Comparison of ENCODE assay signal across 19 cellular contexts in the genomic region with DNA sequence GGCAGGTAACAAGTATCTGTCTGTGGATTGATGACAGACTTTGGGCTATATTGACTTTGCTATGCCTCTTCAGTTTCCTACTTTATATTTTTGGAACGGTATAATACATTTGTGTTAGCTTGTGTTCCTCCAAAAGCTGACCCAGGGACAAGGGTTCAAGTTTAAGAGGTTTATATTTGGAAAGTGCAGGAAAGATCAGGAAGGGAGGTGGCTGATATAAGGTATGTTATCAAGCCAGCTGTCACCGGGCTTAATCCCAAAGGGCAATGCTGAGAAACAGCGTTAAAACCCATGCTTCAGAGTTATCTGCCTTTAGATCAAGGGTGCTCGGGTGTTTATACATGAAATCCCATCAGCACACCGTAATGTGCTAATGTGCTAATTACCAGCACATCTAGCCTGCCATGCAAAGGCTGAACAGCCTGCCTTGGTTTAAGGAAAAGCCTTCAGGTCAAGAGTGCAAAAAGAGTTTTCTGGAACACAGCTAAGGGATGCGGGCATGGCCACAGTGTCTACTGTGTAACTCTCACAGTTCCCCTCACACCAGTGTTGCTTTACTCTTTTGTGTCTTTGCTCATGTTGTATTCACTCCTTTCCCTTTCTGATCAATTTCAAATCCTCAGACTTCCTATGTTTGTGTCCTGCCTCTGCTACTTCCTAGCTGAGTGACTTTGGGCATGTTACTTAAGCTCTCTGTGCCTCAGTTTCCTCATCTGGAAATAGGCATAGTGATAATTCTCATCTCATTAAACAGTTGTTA.
"Had no signal": no experiment of that assay in that cellular context is flagged by ENCODE, and none has a peak within 500 bp of the region (broad histone marks: within the 10 kb centered on the region; RNA-seq: fewer than 3 reads in every experiment).

No MANE protein-coding gene starts in this region.

- H3K4me1 ChIP-seq: lower lobe of right lung, pancreas, tibial nerve, upper lobe of right lung, uterus had no signal

- FAIRE-seq: endometrium, frontal cortex, keratinocyte, pancreas, small intestine had no signal

- H3K36me3 ChIP-seq: lower lobe of right lung, neutrophil, pancreas, right lobe of liver, thoracic aorta, tibial nerve, upper lobe of right lung, uterus had no signal

- H3K9me3 ChIP-seq: lower lobe of right lung, neutrophil, pancreas, right lobe of liver, thoracic aorta, tibial nerve, upper lobe of right lung, uterus had no signal

- H3K27ac ChIP-seq: lower lobe of right lung, neutrophil, pancreas, right lobe of liver, thoracic aorta, tibial nerve, upper lobe of right lung, uterus had no signal

- DNase-seq: cortex of kidney; effector memory CD8-positive, alpha-beta T cell; head of caudate nucleus; lower lobe of right lung; pancreas; retina; right lobe of liver; small intestine; stimulated activated CD4-positive, alpha-beta T cell treated with anti-CD3 and anti-CD28 coated beads, Interleukin-15, amount 100 ng/mL, for 24 hours; stimulated activated CD4-positive, alpha-beta T cell treated with anti-CD3 and anti-CD28 coated beads, Interleukin-2, amount 100 ng/mL, for 48 hours; stimulated activated naive B cell treated with anti-CD40 and anti-IgM and Interleukin-4, amounts not matched to agents 10 μg/mL and 1 μg/mL and 100 μg/mL, for 72 hours; upper lobe of right lung; uterus had no signal

- H3K27me3 ChIP-seq: neutrophil, pancreas, right lobe of liver, tibial nerve, upper lobe of right lung, uterus had no signal

- H3K4me3 ChIP-seq: lower lobe of right lung, pancreas, right lobe of liver, thoracic aorta, tibial nerve, upper lobe of right lung, uterus had no signal
